12 cellular contexts compared by ENCODE assay signal in genomic region chr17:42853004-42853403, GRCh38. TPM values are rescaled to one million over a fixed set of nuclear protein-coding genes. Genes with fewer than 3 reads are reported as not detected.
DNase-seq lines count a peak whose midpoint lies in the region; ATAC-seq and TF ChIP-seq lines count a peak whose summit lies in the region.
"Had no signal": no experiment of that assay in that cellular context is flagged by ENCODE, and none has a peak within 500 bp of the region (broad histone marks: within the 10 kb centered on the region; RNA-seq: fewer than 3 reads in every experiment).

No MANE protein-coding gene starts in this region.

- no peaks in the 10 kb centered on the region for H3K36me3 ChIP-seq in lung (ENCODE audit: control insufficient read depth in 2 of 2, insufficient read depth in 2 of 2, low read length in 2 of 2)
- H3K36me3 ChIP-seq in osteoblast (ENCODE audit: insufficient read depth, low read length), result no peaks in the 10 kb centered on the region
- H3K36me3 ChIP-seq: neural progenitor cell, SJSA1 had no signal

- H3K4me3 ChIP-seq in lung, result peak overlapping the region; percentile 24
- no peak overlapping the region for H3K4me3 ChIP-seq in osteoblast (ENCODE audit: insufficient read depth, low read length)
- H3K4me3 ChIP-seq: GM23338, neural progenitor cell, SJSA1 had no signal

- H3K4me1 ChIP-seq in lung (ENCODE audit: control insufficient read depth in 2 of 2, insufficient read depth in 2 of 2, low read length in 2 of 2), result peaks cover 5 to 11% of the 10 kb centered on the region in 2 donors
- no peaks in the 10 kb centered on the region for H3K4me1 ChIP-seq in osteoblast (ENCODE audit: insufficient read depth, low read length)
- H3K4me1 ChIP-seq: neural progenitor cell, SJSA1 had no signal

- no peaks in the 10 kb centered on the region for H3K79me2 ChIP-seq in osteoblast (ENCODE audit: insufficient read depth, low read length)

- H3K27me3 ChIP-seq in lung (ENCODE audit: control insufficient read depth, insufficient read depth) (no peaks in the 10 kb centered on the region), osteoblast (ENCODE audit: insufficient read depth, low read length) (peaks cover 21% of the 10 kb centered on the region)
- H3K27me3 ChIP-seq: neural progenitor cell had no signal

- no peak overlapping the region for H2AFZ ChIP-seq in osteoblast (ENCODE audit: low read length)
- H2AFZ ChIP-seq: GM23338, neural progenitor cell had no signal

- WGBS in lung, 2 donors, result 59 to 62% methylated on average over 4 of the region's 4 CpGs

- peak overlapping the region in 1 of 2 donors; percentile 55 for H3K27ac ChIP-seq in lung (ENCODE audit: low read depth in 1 of 2, low read length in 1 of 2)
- H3K27ac ChIP-seq in osteoblast (ENCODE audit: low read depth, low read length), result no peak overlapping the region
- H3K27ac ChIP-seq: neural progenitor cell, SJSA1 had no signal

- DNase-seq in MV-4-11 (lab: John Stamatoyannopoulos, UW), result peak; percentile 17
- DNase-seq in lung (ENCODE audit: low spot score), result no peak
- DNase-seq in osteoblast (ENCODE audit: insufficient read length, low spot score, missing footprints), result no peak
- DNase-seq in NCI-H82 treated with DMSO at 0.1 percent for 48 hours (lab: John Stamatoyannopoulos, UW; ENCODE audit: unreplicated experiment), result no peak
- DNase-seq: activated CD4-positive, alpha-beta T cell treated with anti-CD3 and anti-CD28 coated beads for 36 hours; activated naive CD4-positive, alpha-beta T cell treated with anti-CD3 and anti-CD28 coated beads for 36 hours; effector CD4-positive, alpha-beta T cell; Karpas-422; NCI-H345 had no signal

- H3K4me2 ChIP-seq in osteoblast (ENCODE audit: insufficient read depth, low read length), result no peak overlapping the region
- H3K4me2 ChIP-seq: GM23338, neural progenitor cell had no signal

- no peak for TF ChIP-seq CTCF in lung (IDR thresholded peaks at IDR 0.05; ENCODE audit: control extremely low read depth, extremely low read depth)
- no peak for TF ChIP-seq CTCF in osteoblast (IDR thresholded peaks at IDR 0.05; ENCODE audit: extremely low read depth, low read depth, low read length)

- H4K20me1 ChIP-seq in osteoblast (ENCODE audit: insufficient read depth, low read length), result no peaks in the 10 kb centered on the region

- H3K9me3 ChIP-seq in lung (ENCODE audit: control insufficient read depth in 2 of 2, insufficient read depth in 1 of 2, low read length in 1 of 2) (no peaks in the 10 kb centered on the region), osteoblast (ENCODE audit: low read depth, low read length) (no peaks in the 10 kb centered on the region)
- H3K9me3 ChIP-seq: SJSA1 had no signal

- ATAC-seq in lung (ENCODE audit: insufficient read depth, low FRiP score), result no peak
- ATAC-seq: activated CD4-positive, alpha-beta T cell treated with anti-CD3 and anti-CD28 coated beads for 36 hours; GM23338 had no signal

RNA-seq across cellular contexts. Expression of gene AOC3, which starts 2.0 kb away (rescaled TPM):
- total RNA-seq in lung (100 to 1,000 TPM in 1 of 2 donors, 10 to 100 TPM in 1; 82.9 to 154 TPM), osteoblast (under 0.01 TPM in 1 of 2 replicates, not detected in the other)
- polyA plus RNA-seq in lung, result 10 to 100 TPM; 50.0 to 55.6 TPM
- total RNA-seq: SJSA1 had no signal

RNA-seq across cellular contexts. Expression of gene AOC2, which starts 8.6 kb away (rescaled TPM):
- 1 to 10 TPM; 1.6 to 2.4 TPM for total RNA-seq in lung
- 1 to 10 TPM; 1.5 to 1.6 TPM for polyA plus RNA-seq in lung
- 0.72 and 0.88 TPM in 2 replicates for total RNA-seq in osteoblast

RNA-seq across cellular contexts. Expression of gene PSME3, which starts 19.8 kb away (rescaled TPM):
- total RNA-seq in lung (100 to 1,000 TPM in 1 of 2 donors, 10 to 100 TPM in 1; 46.4 to 109 TPM), osteoblast (79.9 and 81.1 TPM in 2 replicates)
- 100 to 1,000 TPM in 1 of 2 donors, 10 to 100 TPM in 1; 34.5 to 117 TPM for polyA plus RNA-seq in lung

RNA-seq across cellular contexts. Expression of gene BECN1, which starts 28.9 kb away (rescaled TPM):
- total RNA-seq in lung (100 to 1,000 TPM in 1 of 2 donors, 10 to 100 TPM in 1; 87.6 to 114 TPM), osteoblast (94.8 and 104 TPM in 2 replicates)
- 10 to 100 TPM; 33.0 to 81.6 TPM for polyA plus RNA-seq in lung

RNA-seq across cellular contexts. Expression of gene G6PC1, which starts 47.6 kb away (rescaled TPM):
- total RNA-seq in lung, result under 1 TPM in 1 of 2 donors, not detected in 1; 0.09 TPM
- not detected for polyA plus RNA-seq in lung
- not detected in 2 replicates for total RNA-seq in osteoblast
- total RNA-seq: activated CD4-positive, alpha-beta T cell treated with anti-CD3 and anti-CD28 coated beads for 36 hours; activated naive CD4-positive, alpha-beta T cell treated with anti-CD3 and anti-CD28 coated beads for 36 hours; GM23338; SJSA1 had no signal
- polyA plus RNA-seq: GM23338 had no signal

Comparison
In these comparisons a context has a peak if more than half of its experiments do, and no peak if none do; other contexts are left out.
1. RNA of gene AOC3, which starts 2.0 kb away (total RNA-seq): 82.9 to 154 TPM in lung; under 0.01 TPM in osteoblast; every median in the first group is over 10 times any median in the second.